7 cellular contexts compared by ENCODE assay signal in genomic region chr9:89319015-89319905, GRCh38. TPM values are rescaled to one million over a fixed set of nuclear protein-coding genes. Genes with fewer than 3 reads are reported as not detected.
DNase-seq lines count a peak whose midpoint lies in the region; ATAC-seq and TF ChIP-seq lines count a peak whose summit lies in the region.

No MANE protein-coding gene starts in this region.

- peak overlapping the region; percentile 63 to 69 for H3K4me3 ChIP-seq in HCT116 (replicated peaks in 1 of 2; ENCODE audit: low read depth in 1 of 2, low read length in 2 of 2)
- H3K4me3 ChIP-seq in fibroblast of pulmonary artery (replicated peaks; ENCODE audit: low read depth, low read length): peak overlapping the region; percentile 69

- H3K9me3 ChIP-seq in HCT116 (ENCODE audit: control insufficient read depth in 1 of 2, insufficient read depth in 1 of 2, low read depth in 1 of 2, low read length in 2 of 2): no peaks in the 10 kb centered on the region

- peaks cover 86% of the 10 kb centered on the region for H3K79me2 ChIP-seq in HCT116 (ENCODE audit: insufficient read depth, low read length)

- TSS peak; percentile 22 for BruUV-seq in HCT116 (replicated peaks; lab: Mats Ljungman, UMichigan)

- peak overlapping the region; percentile 78 for H3K4me2 ChIP-seq in HCT116 (ENCODE audit: low read length)

- ATAC-seq in HCT116: no peak
- ATAC-seq in SK-N-SH treated with all-trans-retinoic acid at 6 μM for 48 hours: peak; percentile 20
- no peak for ATAC-seq in HG02571 (IDR thresholded peaks at IDR 0.05; ENCODE audit: unreplicated experiment)

- no peak overlapping the region for H2AFZ ChIP-seq in HCT116 (ENCODE audit: low read depth, low read length, poor library complexity, severe bottlenecking)

- no peaks in the 10 kb centered on the region for H3K27me3 ChIP-seq in HCT116 (ENCODE audit: insufficient read depth, low read length)

- H3K9ac ChIP-seq in HCT116 (ENCODE audit: low read length): peak overlapping the region; percentile 75

- H3K36me3 ChIP-seq in HCT116 (ENCODE audit: control insufficient read depth in 1 of 2, insufficient read depth in 2 of 2, low read length in 2 of 2): peaks cover 21 to 33% of the 10 kb centered on the region in 2 experiments

- TF ChIP-seq CTCF in HCT116 (IDR thresholded peaks at IDR 0.05 in 2 of 3, conservative IDR thresholded peaks at IDR 0.05 in 1 of 3; ENCODE audit: borderline replicate concordance in 1 of 3, insufficient read depth in 1 of 3, low read depth in 2 of 3, low read length in 2 of 3): no peak
- TF ChIP-seq CTCF in fibroblast of pulmonary artery (IDR thresholded peaks at IDR 0.05; ENCODE audit: low read length, missing control alignments): no peak

- RAD21 ChIA-PET in HCT116 (lab: Charles Lee; ENCODE audit: low non-redundant PET in 1 of 2, low total read pairs in 2 of 2, uncharacterized antibody in 2 of 2, unreplicated experiment in 2 of 2): no interaction called here

- no peak for TF ChIP-seq POLR2A in HCT116 (IDR thresholded peaks at IDR 0.05; ENCODE audit: borderline replicate concordance, extremely low read depth, insufficient read depth, insufficient read length)

- H3K9me2 ChIP-seq in HCT116 (ENCODE audit: insufficient read depth): no peaks in the 10 kb centered on the region

- DNase-seq in HCT116 (ENCODE audit: low read depth, low spot score): no peak
- no peak for DNase-seq in fibroblast of pulmonary artery (ENCODE audit: low read depth)
- DNase-seq in retina: peak; percentile 10
- DNase-seq in NCI-H510A (lab: John Stamatoyannopoulos, UW): no peak
- no peak for DNase-seq in occipital lobe (lab: John Stamatoyannopoulos, UW)

- intact Hi-C loops in HCT116 (cut with micrococcal nuclease): loop anchor here (1.0 to 10.0 kb wide), 3 partner anchors 230 to 786 kb away; no protein-coding TSS in a partner anchor

- peaks cover 11% of the 10 kb centered on the region; the same call in 1 of the 2 replicates for H4K20me1 ChIP-seq in HCT116 (ENCODE audit: insufficient read depth)

- H3K4me1 ChIP-seq in HCT116 (ENCODE audit: control insufficient read depth in 1 of 2, insufficient read depth in 2 of 2, low read length in 2 of 2): peaks cover 14 to 36% of the 10 kb centered on the region in 2 experiments

- POLR2A ChIA-PET in HCT116 (lab: Charles Lee): interaction anchor here (1.0 kb wide), 1 partner anchor 9 kb away, joined by 4 read pairs; no protein-coding TSS in a partner anchor

- CTCF ChIA-PET in HCT116 (lab: Charles Lee): interaction anchor here (1.0 kb wide), 2 partner anchors 230 to 245 kb away, joined by 3 to 7 read pairs; no protein-coding TSS in a partner anchor

- TF ChIP-seq RAD21 in HCT116 (IDR thresholded peaks at IDR 0.05; ENCODE audit: low read depth): no peak

- H3K27ac ChIP-seq in HCT116 (ENCODE audit: low read depth, low read length): peak overlapping the region; percentile 95

TF ChIP-seq in HCT116, 20 proteins besides CTCF, POLR2A, EP300 and RAD21:
- TF ChIP-seq ZFX (IDR thresholded peaks at IDR 0.05) (no peak), YY1 (IDR thresholded peaks at IDR 0.05; ENCODE audit: extremely low read depth, insufficient replicate concordance, low read depth, low read length) (no peak), ZBTB33 (IDR thresholded peaks at IDR 0.05; ENCODE audit: extremely low read depth, insufficient replicate concordance, low read length) (no peak), CEBPB (IDR thresholded peaks at IDR 0.05; ENCODE audit: low read depth) (no peak), SP1 (IDR thresholded peaks at IDR 0.05; ENCODE audit: low read depth) (no peak), ATF3 (IDR thresholded peaks at IDR 0.05) (no peak), EZH2 (IDR thresholded peaks at IDR 0.05) (no peak), EGR1 (IDR thresholded peaks at IDR 0.05; ENCODE audit: low read depth) (no peak), JUND (IDR thresholded peaks at IDR 0.05) (no peak), SIN3A (IDR thresholded peaks at IDR 0.05; ENCODE audit: low read depth) (no peak), ELF1 (IDR thresholded peaks at IDR 0.05; ENCODE audit: borderline replicate concordance, low read depth) (no peak), POLR2AphosphoS5 (IDR thresholded peaks at IDR 0.05; ENCODE audit: low read depth, low read length) (no peak), MAX (IDR thresholded peaks at IDR 0.05) (no peak), EZH2phosphoT487 (IDR thresholded peaks at IDR 0.05; ENCODE audit: borderline replicate concordance) (no peak)

TF ChIP-seq in SK-N-SH treated with all-trans-retinoic acid at 6 μM for 48 hours, 23 proteins besides CTCF, POLR2A, EP300 and RAD21:
- no peak for TF ChIP-seq ZFP3 (CRISPR knock-in tag; IDR thresholded peaks at IDR 0.05)
- TF ChIP-seq ESRRG (CRISPR knock-in tag; IDR thresholded peaks at IDR 0.05): no peak
- no peak for TF ChIP-seq TOX (CRISPR knock-in tag; IDR thresholded peaks at IDR 0.05; ENCODE audit: borderline replicate concordance)

RNA-seq across cellular contexts. Expression of gene SECISBP2, which starts 1.0 kb away (rescaled TPM):
- total RNA-seq in HCT116 (2021; ENCODE audit: unreplicated experiment): 41.6 TPM
- polyA plus RNA-seq in HCT116 (2012): 25.7 and 27.3 TPM in 2 replicates
- 81.3 TPM for total RNA-seq in occipital lobe

RNA-seq across cellular contexts. Expression of gene CKS2, which starts 8.3 kb away (rescaled TPM):
- 242 TPM for total RNA-seq in HCT116 (2021; ENCODE audit: unreplicated experiment)
- polyA plus RNA-seq in HCT116 (2012): 384 and 475 TPM in 2 replicates
- total RNA-seq in occipital lobe: 34.3 TPM
